Comparison of ENCODE assay signal across 24 cellular contexts in genomic region chr14:94728950-94729349, GRCh38. TPM values are rescaled to one million over a fixed set of nuclear protein-coding genes. Genes with fewer than 3 reads are reported as not detected.
"Had no signal": no experiment of that assay in that cellular context is flagged by ENCODE, and none has a peak within 500 bp of the region (broad histone marks: within the 10 kb centered on the region; RNA-seq: fewer than 3 reads in every experiment).

No MANE protein-coding gene starts in this region.

- H3K36me3 Mint-ChIP-seq: mesothelial cell of epicardium; natural killer cell; stimulated activated naive B cell treated with anti-CD40 and anti-IgM and Interleukin-4, amounts not matched to agents 10 μg/mL and 1 μg/mL and 100 μg/mL, for 72 hours had no signal

- ATAC-seq: heart left ventricle; left lobe of liver; natural killer cell; pancreas; right lobe of liver; stimulated activated naive B cell treated with anti-CD40 and anti-IgM and Interleukin-4, amounts not matched to agents 10 μg/mL and 1 μg/mL and 100 μg/mL, for 72 hours; stimulated activated naive CD8-positive, alpha-beta T cell treated with anti-CD3 and anti-CD28 coated beads, Interleukin-15, amount 100 ng/mL, for 72 hours; upper lobe of right lung had no signal

- H3K4me1 ChIP-seq: heart left ventricle, pancreas, prostate gland, right lobe of liver, testis, tibial nerve, upper lobe of right lung, vagina had no signal

- H3K9me3 ChIP-seq: pancreas, prostate gland, right lobe of liver, testis, tibial nerve, upper lobe of right lung, vagina had no signal

- H3K4me1 Mint-ChIP-seq: mesothelial cell of epicardium; natural killer cell; neural crest cell; stimulated activated naive B cell treated with anti-CD40 and anti-IgM and Interleukin-4, amounts not matched to agents 10 μg/mL and 1 μg/mL and 100 μg/mL, for 72 hours; stimulated activated naive CD8-positive, alpha-beta T cell treated with anti-CD3 and anti-CD28 coated beads, Interleukin-15, amount 100 ng/mL, for 72 hours had no signal

- H3K4me3 Mint-ChIP-seq: mesothelial cell of epicardium; natural killer cell; neural crest cell; stimulated activated naive B cell treated with anti-CD40 and anti-IgM and Interleukin-4, amounts not matched to agents 10 μg/mL and 1 μg/mL and 100 μg/mL, for 72 hours; stimulated activated naive CD8-positive, alpha-beta T cell treated with anti-CD3 and anti-CD28 coated beads, Interleukin-15, amount 100 ng/mL, for 72 hours had no signal

- H3K27ac ChIP-seq: heart left ventricle, pancreas, prostate gland, right lobe of liver, testis, tibial nerve, upper lobe of right lung, vagina had no signal

- H3K9me3 Mint-ChIP-seq: natural killer cell; stimulated activated naive CD8-positive, alpha-beta T cell treated with anti-CD3 and anti-CD28 coated beads, Interleukin-15, amount 100 ng/mL, for 72 hours had no signal

- H3K27me3 ChIP-seq: pancreas, right lobe of liver, testis, tibial nerve, upper lobe of right lung, vagina had no signal

- DNase-seq: heart left ventricle; hippocampal formation; mammary epithelial cell; natural killer cell; occipital lobe; pancreas; right lobe of liver; stimulated activated CD4-positive, alpha-beta T cell treated with anti-CD3 and anti-CD28 coated beads, Interleukin-2, amount 100 ng/mL, for 24 hours; stimulated activated CD4-positive, alpha-beta T cell treated with anti-CD3 and anti-CD28 coated beads, Interleukin-4, amount 100 ng/mL, for 4 hours; stimulated activated naive B cell treated with anti-CD40 and anti-IgM and Interleukin-4, amounts not matched to agents 10 μg/mL and 1 μg/mL and 100 μg/mL, for 72 hours; stimulated activated naive CD8-positive, alpha-beta T cell treated with anti-CD3 and anti-CD28 coated beads, Interleukin-15, amount 100 ng/mL, for 72 hours; testis; upper lobe of right lung had no signal

- H3K4me3 ChIP-seq: heart left ventricle, pancreas, prostate gland, right lobe of liver, testis, tibial nerve, upper lobe of right lung, vagina had no signal

- H3K36me3 ChIP-seq: heart left ventricle, pancreas, prostate gland, right lobe of liver, tibial nerve, upper lobe of right lung, vagina had no signal

- H3K27ac Mint-ChIP-seq: mesothelial cell of epicardium; natural killer cell; stimulated activated naive B cell treated with anti-CD40 and anti-IgM and Interleukin-4, amounts not matched to agents 10 μg/mL and 1 μg/mL and 100 μg/mL, for 72 hours had no signal

RNA-seq across cellular contexts. Expression of gene GSC, which starts 41.0 kb away (rescaled TPM):
- total RNA-seq: frontal cortex, glomerular endothelial cell, left lobe of liver, mucosa of gallbladder, myocyte, neural crest cell, occipital lobe, renal cortical epithelial cell, right lobe of liver, upper lobe of right lung had no signal
